ENCODE assay signal across 8 cellular contexts in the genomic region with DNA sequence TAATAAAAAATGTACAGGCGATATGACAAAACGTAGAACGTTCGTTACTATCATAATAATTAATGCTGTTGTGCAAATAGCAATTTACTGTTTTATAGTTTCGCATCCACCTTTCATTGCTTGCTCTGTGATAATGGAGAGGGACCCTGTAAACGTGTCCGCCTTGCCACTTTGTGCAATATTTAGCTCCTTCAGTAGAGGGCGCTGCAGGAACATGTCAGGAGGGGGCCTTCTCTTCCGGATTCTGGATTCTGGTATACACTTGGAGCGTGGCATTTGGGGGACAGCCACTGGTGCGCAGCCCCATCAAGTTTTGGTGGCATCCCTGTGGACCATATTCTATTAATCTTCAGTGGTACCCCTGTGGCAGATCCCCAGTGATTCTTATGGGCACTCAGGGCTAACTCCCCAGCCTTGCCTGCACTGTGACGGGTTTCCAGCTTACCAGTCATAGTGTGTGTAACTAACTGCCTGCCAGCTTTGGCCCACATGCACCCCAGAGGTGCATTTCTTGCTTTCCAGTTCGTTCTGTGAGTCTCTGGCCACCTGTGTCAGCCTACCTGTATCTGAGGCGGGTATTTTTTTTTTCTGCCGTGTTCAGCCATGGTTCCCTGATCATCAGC.
DNase-seq lines count a peak whose midpoint lies in the region; FAIRE-seq and TF ChIP-seq lines count a peak whose summit lies in the region.

No MANE protein-coding gene starts in this region.

- DNase-seq in Caki2 (ENCODE audit: low read depth) (peak; percentile 12), H54 (ENCODE audit: insufficient read length, low spot score) (peak; percentile 30), RPMI8226 (peak; percentile 54), iPS-NIHi7 (ENCODE audit: extremely low spot score) (peak; percentile 86), GOT3 (lab: John Stamatoyannopoulos, UW) (no peak), ureter (ENCODE audit: low spot score) (no peak), substantia nigra (lab: John Stamatoyannopoulos, UW) (no peak), AG20443 (ENCODE audit: low spot score) (no peak)

- in situ Hi-C loops in Caki2 (cut with HindIII; ENCODE audit: low pct_unique_long_range_greater_than_20kb, low sequenced_read_pairs): no loop called here

- TF ChIP-seq POLR2A in H54 (IDR thresholded peaks at IDR 0.05; ENCODE audit: low read depth, low read length): no peak

- H3K27ac ChIP-seq in substantia nigra (ENCODE audit: low read depth, low read length, poor library complexity, severe bottlenecking): no peak overlapping the region

- peak; percentile 27 for FAIRE-seq in H54 (lab: Jason Lieb, UNC)

Comparison
In these comparisons a context has a peak if more than half of its experiments do, and no peak if none do; other contexts are left out.
1. DNase-seq: peak in Caki2 (single experiment), H54 (single experiment), RPMI8226 (single experiment) and iPS-NIHi7 (single experiment); none in GOT3 (single experiment), ureter (single experiment), substantia nigra (0 of 49) and AG20443 (single experiment).